In the genomic region with DNA sequence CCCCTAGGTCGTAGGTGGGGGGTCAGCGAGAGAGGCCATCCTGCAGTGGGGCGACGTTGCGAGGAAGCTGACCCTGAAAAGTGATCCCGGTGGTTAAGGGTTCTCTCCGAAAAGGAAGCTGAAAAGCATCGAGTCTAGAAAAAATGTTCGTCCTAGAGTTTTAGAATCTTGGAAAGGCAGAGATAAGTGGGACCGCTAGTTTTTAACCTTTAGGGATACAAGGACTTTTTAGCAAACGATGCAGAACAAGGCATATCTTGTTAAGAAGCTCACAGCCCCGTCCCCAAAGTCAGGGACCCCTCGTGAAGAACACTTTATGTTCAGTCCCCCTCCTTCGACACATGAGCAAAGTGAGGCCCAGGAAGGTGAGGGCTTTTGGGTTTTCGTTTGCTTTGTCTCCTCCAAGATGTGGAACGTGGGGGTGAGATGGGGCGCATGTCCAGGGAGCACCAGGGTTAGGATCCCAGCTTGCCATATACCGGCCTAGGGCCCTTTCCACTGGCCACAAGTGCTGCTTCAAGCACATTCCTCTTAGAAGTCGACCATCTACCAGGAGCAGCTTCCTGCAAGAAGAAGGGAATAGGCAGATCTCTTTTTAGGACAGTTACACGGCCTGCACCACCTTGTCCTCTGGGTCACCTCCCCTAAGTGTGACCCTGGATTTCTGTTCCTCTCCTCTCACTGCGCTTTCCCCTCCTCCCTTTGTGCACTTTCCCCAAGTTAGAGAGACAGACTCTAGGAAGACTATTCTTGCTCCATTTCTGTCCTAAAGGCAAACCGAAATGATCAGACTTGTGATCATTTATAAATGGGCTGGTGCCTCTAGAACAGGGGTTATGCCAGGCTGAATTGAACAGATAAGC, we compare ENCODE assay signal across 8 cellular contexts. TPM values are rescaled to one million over a fixed set of nuclear protein-coding genes. Genes with fewer than 3 reads are reported as not detected.
DNase-seq lines count a peak whose midpoint lies in the region; ATAC-seq lines count a peak whose summit lies in the region.

No MANE protein-coding gene starts in this region.

- no peaks in the 10 kb centered on the region for H3K36me3 ChIP-seq in stomach smooth muscle (ENCODE audit: control insufficient read depth in 2 of 2, insufficient read depth in 2 of 2, low read length in 2 of 2)

- no peak overlapping the region for H3K27ac ChIP-seq in stomach smooth muscle (ENCODE audit: low read length)

- H3K4me3 ChIP-seq in stomach smooth muscle (ENCODE audit: low read length in 2 of 2): peak overlapping the region; percentile 64 to 95

- peak overlapping the region; percentile 45 to 83 for H3K27ac Mint-ChIP-seq in activated naive CD4-positive, alpha-beta T cell treated with anti-CD3 and anti-CD28 coated beads, Interleukin-2, amount 50 U/mL, for 72 hours

- no peaks in the 10 kb centered on the region for H3K9me3 ChIP-seq in stomach smooth muscle (ENCODE audit: control insufficient read depth in 2 of 2, low read length in 2 of 2)

- H3K36me3 Mint-ChIP-seq in activated naive CD4-positive, alpha-beta T cell treated with anti-CD3 and anti-CD28 coated beads, Interleukin-2, amount 50 U/mL, for 72 hours: peaks cover 4 to 9% of the 10 kb centered on the region in 2 donors

- ATAC-seq in HG03159 (IDR thresholded peaks at IDR 0.05; ENCODE audit: unreplicated experiment) (peak; percentile 2), HG02840 (IDR thresholded peaks at IDR 0.05; ENCODE audit: low FRiP score, unreplicated experiment) (no peak), esophagus mucosa (no peak)
- ATAC-seq in activated naive CD4-positive, alpha-beta T cell treated with anti-CD3 and anti-CD28 coated beads, Interleukin-2, amount 50 U/mL, for 72 hours: peak in 1 of 2 donors; percentile 6

- H3K9me3 Mint-ChIP-seq in activated naive CD4-positive, alpha-beta T cell treated with anti-CD3 and anti-CD28 coated beads, Interleukin-2, amount 50 U/mL, for 72 hours: no peaks in the 10 kb centered on the region

- H3K27me3 ChIP-seq in stomach smooth muscle (ENCODE audit: control insufficient read depth in 1 of 2, insufficient read depth in 2 of 2, low read length in 2 of 2): no peaks in the 10 kb centered on the region

- peak overlapping the region; percentile 24 to 73 for H3K9ac ChIP-seq in stomach smooth muscle (ENCODE audit: low read length in 2 of 2)

- H3K4me1 ChIP-seq in stomach smooth muscle (ENCODE audit: control insufficient read depth, insufficient read depth, low read length): peaks cover 9% of the 10 kb centered on the region

- DNase-seq in EH (ENCODE audit: low read depth) (peak; percentile 46), iPS-NIHi11 (ENCODE audit: low spot score) (peak; percentile 18), NCI-H2029 (lab: John Stamatoyannopoulos, UW) (no peak)
- no peak for DNase-seq in activated naive CD4-positive, alpha-beta T cell treated with anti-CD3 and anti-CD28 coated beads, Interleukin-2, amount 50 U/mL, for 72 hours (ENCODE audit: low spot score in 2 of 2)

RNA-seq across cellular contexts. Expression of a gene that starts 1.0 kb away (rescaled TPM):
- 1 to 10 TPM; 3.3 to 4.1 TPM for total RNA-seq in activated naive CD4-positive, alpha-beta T cell treated with anti-CD3 and anti-CD28 coated beads, Interleukin-2, amount 50 U/mL, for 72 hours
- total RNA-seq in esophagus mucosa: 1.8 TPM

Comparison
In these comparisons a context has a peak if more than half of its experiments do, and no peak if none do; other contexts are left out.
1. DNase-seq: peak in EH (single experiment) and iPS-NIHi11 (single experiment); none in activated naive CD4-positive, alpha-beta T cell treated with anti-CD3 and anti-CD28 coated beads, Interleukin-2, amount 50 U/mL, for 72 hours (0 of 2) and NCI-H2029 (single experiment).